ENCODE assay signal across 8 cellular contexts in genomic region chr12:6927379-6927991, GRCh38. TPM values are rescaled to one million over a fixed set of nuclear protein-coding genes. Genes with fewer than 3 reads are reported as not detected.
DNase-seq lines count a peak whose midpoint lies in the region; ATAC-seq and TF ChIP-seq lines count a peak whose summit lies in the region.

Gene ATN1 (plus strand): TSS chr12:6927959. CDS start chr12:6934002, 6,043 bp downstream.

- H3K36me3 Mint-ChIP-seq in activated T-cell treated with anti-CD3 and anti-CD28 coated beads, Interleukin-2, amount 50 U/mL, for 72 hours (ENCODE audit: insufficient read depth in 2 of 2) = peaks cover 2 to 11% of the 10 kb centered on the region in 2 donors
- H3K36me3 Mint-ChIP-seq in type B pancreatic cell = peaks cover 17% of the 10 kb centered on the region

- H3K27me3 Mint-ChIP-seq in activated T-cell treated with anti-CD3 and anti-CD28 coated beads, Interleukin-2, amount 50 U/mL, for 72 hours (ENCODE audit: low read depth) = no peaks in the 10 kb centered on the region
- peaks cover 3% of the 10 kb centered on the region for H3K27me3 Mint-ChIP-seq in type B pancreatic cell

- peak within 1 kb of the TSS; percentile 99 for H3K4me3 ChIP-seq in ACC112 (ENCODE audit: low read depth, low read length)
- peak within 1 kb of the TSS; percentile 77 for H3K4me3 ChIP-seq in GM12864 (ENCODE audit: low read depth, low read length)
- H3K4me3 ChIP-seq in fibroblast of pulmonary artery (replicated peaks; ENCODE audit: low read depth, low read length) = peak within 1 kb of the TSS; percentile 76

- TF ChIP-seq CTCF in GM12864 (IDR thresholded peaks at IDR 0.05; ENCODE audit: low read depth, low read length, missing control alignments) (no peak), fibroblast of pulmonary artery (IDR thresholded peaks at IDR 0.05; ENCODE audit: low read length, missing control alignments) (no peak), type B pancreatic cell (conservative IDR thresholded peaks at IDR 0.05) (no peak)

- H3K27me3 ChIP-seq in ACC112 (ENCODE audit: insufficient read depth, low read length) = no peaks in the 10 kb centered on the region

- peaks cover 49% of the 10 kb centered on the region for H3K79me2 ChIP-seq in ACC112 (ENCODE audit: control insufficient read depth, insufficient read depth, low read length, unreplicated experiment)

- peaks cover 3% of the 10 kb centered on the region; the same call in 1 of the 2 replicates for H3K36me3 ChIP-seq in ACC112 (ENCODE audit: insufficient read depth, low read length)

- H3K4me1 Mint-ChIP-seq in activated T-cell treated with anti-CD3 and anti-CD28 coated beads, Interleukin-2, amount 50 U/mL, for 72 hours (ENCODE audit: low read depth) = peaks cover 69% of the 10 kb centered on the region
- H3K4me1 Mint-ChIP-seq in type B pancreatic cell (ENCODE audit: unreplicated experiment) = peaks cover 54% of the 10 kb centered on the region

- DNase-seq in GM12864 (ENCODE audit: low read depth) (no peak), NCI-H2227 (lab: John Stamatoyannopoulos, UW; ENCODE audit: unreplicated experiment) (peak; percentile 74), fibroblast of pulmonary artery (ENCODE audit: low read depth) (peak; percentile 88), myocyte (ENCODE audit: low read depth) (peak; percentile 88), type B pancreatic cell (ENCODE audit: extremely low spot score, unreplicated experiment) (peak; percentile 84), Kasumi-1 (lab: John Stamatoyannopoulos, UW) (no peak)
- DNase-seq in activated T-cell treated with anti-CD3 and anti-CD28 coated beads, Interleukin-2, amount 50 U/mL, for 72 hours = peak; percentile 59 to 62

- H3K4me3 Mint-ChIP-seq in activated T-cell treated with anti-CD3 and anti-CD28 coated beads, Interleukin-2, amount 50 U/mL, for 72 hours = peak within 1 kb of the TSS; percentile 94 to 96
- H3K4me3 Mint-ChIP-seq in type B pancreatic cell = peak within 1 kb of the TSS; percentile 95

- peak within 1 kb of the TSS; percentile 41 for H2AFZ ChIP-seq in ACC112 (ENCODE audit: low read length, unreplicated experiment)

- no peaks in the 10 kb centered on the region for H3K9me3 Mint-ChIP-seq in activated T-cell treated with anti-CD3 and anti-CD28 coated beads, Interleukin-2, amount 50 U/mL, for 72 hours
- no peaks in the 10 kb centered on the region for H3K9me3 Mint-ChIP-seq in type B pancreatic cell

- ATAC-seq in activated T-cell treated with anti-CD3 and anti-CD28 coated beads, Interleukin-2, amount 50 U/mL, for 72 hours (replicated peaks in 1 of 2) = peak; percentile 50 to 59

- peak within 1 kb of the TSS; percentile 99 for H3K27ac Mint-ChIP-seq in activated T-cell treated with anti-CD3 and anti-CD28 coated beads, Interleukin-2, amount 50 U/mL, for 72 hours
- peak within 1 kb of the TSS; percentile 95 for H3K27ac Mint-ChIP-seq in type B pancreatic cell

- peaks cover 47% of the 10 kb centered on the region for H3K4me1 ChIP-seq in ACC112 (ENCODE audit: control insufficient read depth, insufficient read depth, low read length, unreplicated experiment)

- H3K27ac ChIP-seq in ACC112 (ENCODE audit: low read depth, low read length) = peak within 1 kb of the TSS; percentile 85

RNA-seq across cellular contexts. Expression of gene ATN1, which starts in this region (rescaled TPM):
- total RNA-seq in activated T-cell treated with anti-CD3 and anti-CD28 coated beads, Interleukin-2, amount 50 U/mL, for 72 hours = 10 to 100 TPM; 51.4 to 64.9 TPM
- 11.3 and 15.2 TPM in 2 replicates for total RNA-seq in myocyte
- 63.1 TPM for polyA plus RNA-seq in myocyte (2012)
- total RNA-seq in type B pancreatic cell (ENCODE audit: low replicate concordance) = 131 and 139 TPM in 2 replicates

Comparison
In these comparisons a context has a peak if more than half of its experiments do, and no peak if none do; other contexts are left out.
1. DNase-seq: peak in NCI-H2227 (single experiment), activated T-cell treated with anti-CD3 and anti-CD28 coated beads, Interleukin-2, amount 50 U/mL, for 72 hours (2 of 2), fibroblast of pulmonary artery (single experiment), myocyte (single experiment) and type B pancreatic cell (single experiment); none in GM12864 (single experiment) and Kasumi-1 (0 of 2).
2. Peak in every context shown above with its lines, with median percentiles within 50 percentile points of each other: H3K4me3 ChIP-seq.